Comparison of ENCODE assay signal across 8 cellular contexts in the genomic region with DNA sequence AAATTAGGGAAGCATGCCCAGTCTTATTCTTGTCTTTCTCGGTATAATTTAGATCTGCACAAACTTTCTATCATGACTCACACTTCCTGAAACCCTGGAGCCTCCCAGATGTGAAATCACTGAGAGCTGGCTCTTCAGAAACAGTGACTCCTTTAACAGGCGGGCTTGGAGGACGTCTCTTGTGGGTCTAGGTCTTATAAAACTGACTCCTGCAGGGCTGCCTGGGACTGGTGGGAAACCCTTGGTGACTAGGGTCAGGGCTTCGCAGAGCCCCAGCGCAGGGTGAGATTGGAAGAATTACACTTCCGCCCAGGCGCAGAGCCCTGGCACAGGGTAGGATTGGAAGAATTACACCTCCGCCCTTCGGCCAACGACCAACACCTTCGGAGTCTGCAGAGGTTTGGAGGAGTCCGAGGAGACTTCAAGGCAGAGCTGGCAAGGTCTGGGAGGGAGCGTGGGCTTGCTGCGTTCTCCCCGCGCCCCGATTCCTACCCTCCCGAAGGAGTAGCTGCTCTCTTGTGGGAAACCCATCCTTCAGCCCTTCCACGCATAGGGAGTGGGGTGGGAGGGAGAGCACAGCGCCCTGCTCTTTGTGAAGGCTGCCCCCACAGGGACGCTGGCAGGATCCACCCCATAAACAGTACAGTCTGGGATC. TPM values are rescaled to one million over a fixed set of nuclear protein-coding genes. Genes with fewer than 3 reads are reported as not detected.
DNase-seq lines count a peak whose midpoint lies in the region; ATAC-seq, FAIRE-seq and TF ChIP-seq lines count a peak whose summit lies in the region.

No MANE protein-coding gene starts in this region.

- H2AK5ac ChIP-seq in neuronal stem cell (ENCODE audit: low read depth, low read length), result peak overlapping the region; percentile 58

- no peak overlapping the region for H2BK15ac ChIP-seq in neuronal stem cell (ENCODE audit: low read length)

- no peak overlapping the region for H3K23ac ChIP-seq in neuronal stem cell (ENCODE audit: low read depth, low read length, poor library complexity)

- no peak overlapping the region for H3K14ac ChIP-seq in neuronal stem cell (ENCODE audit: low read length)

- H3K9ac ChIP-seq in neuronal stem cell (ENCODE audit: low read depth, low read length, poor library complexity), result no peak overlapping the region

- TF ChIP-seq CTCF in NB4 (IDR thresholded peaks at IDR 0.05; ENCODE audit: low read depth, low read length), result no peak
- no peak for TF ChIP-seq CTCF in bronchial epithelial cell (IDR thresholded peaks at IDR 0.05; ENCODE audit: insufficient read depth, low read length, severe bottlenecking)

- WGBS in neuronal stem cell (ENCODE audit: extremely low coverage in 2 of 2, insufficient read length in 2 of 2, insufficient replicate concordance in 1 of 2), 2 donors, result no CpG with 5 or more reads among the region's 21 CpGs

- no peak overlapping the region for H2BK120ac ChIP-seq in neuronal stem cell (ENCODE audit: low read depth, low read length)

- H3K36me3 ChIP-seq in bronchial epithelial cell (ENCODE audit: control insufficient read depth, insufficient read depth, low read length), result no peaks in the 10 kb centered on the region
- H3K36me3 ChIP-seq in neuronal stem cell (replicated peaks in 1 of 2; ENCODE audit: control insufficient read depth in 2 of 2, insufficient read depth in 2 of 2, low read length in 2 of 2), result no peaks in the 10 kb centered on the region

- no peak overlapping the region for H3K4me3 ChIP-seq in NB4 (ENCODE audit: low read depth, low read length)
- H3K4me3 ChIP-seq in bronchial epithelial cell (ENCODE audit: low read depth, low read length), result no peak overlapping the region
- no peak overlapping the region for H3K4me3 ChIP-seq in neuronal stem cell (ENCODE audit: low read length in 2 of 2)

- ATAC-seq in GM21723 (IDR thresholded peaks at IDR 0.05; ENCODE audit: unreplicated experiment) (no peak), GM18867 (IDR thresholded peaks at IDR 0.05; ENCODE audit: unreplicated experiment) (no peak), GM21825 (IDR thresholded peaks at IDR 0.05; ENCODE audit: unreplicated experiment) (no peak), GM21526 (IDR thresholded peaks at IDR 0.05; ENCODE audit: low FRiP score, unreplicated experiment) (no peak)

- no peak for TF ChIP-seq POLR2A in NB4 (IDR thresholded peaks at IDR 0.05; ENCODE audit: extremely low read depth, insufficient read length)

- H4K8ac ChIP-seq in neuronal stem cell (ENCODE audit: low read depth, low read length), result no peak overlapping the region

- no peak overlapping the region for H3K18ac ChIP-seq in neuronal stem cell (ENCODE audit: low read length)

- H4K91ac ChIP-seq in neuronal stem cell (ENCODE audit: low read depth, low read length, poor library complexity), result no peak overlapping the region

- peak overlapping the region; percentile 56 for H2AFZ ChIP-seq in neuronal stem cell (ENCODE audit: low read length)

- H3K27me3 ChIP-seq in bronchial epithelial cell (ENCODE audit: control insufficient read depth, insufficient read depth, low read length), result no peaks in the 10 kb centered on the region
- no peaks in the 10 kb centered on the region for H3K27me3 ChIP-seq in neuronal stem cell (ENCODE audit: control insufficient read depth in 3 of 3, insufficient read depth in 3 of 3, low read depth in 1 of 3, low read length in 3 of 3)

- no peaks in the 10 kb centered on the region for H3K4me1 ChIP-seq in neuronal stem cell (ENCODE audit: control insufficient read depth in 2 of 2, insufficient read depth in 1 of 2, low read depth in 1 of 2, low read length in 2 of 2)

- FAIRE-seq in bronchial epithelial cell (lab: Jason Lieb, UNC), result no peak

- DNase-seq in GM04503 (ENCODE audit: low read depth) (peak; percentile 47), NB4 (ENCODE audit: low read depth) (peak; percentile 78), bronchial epithelial cell (ENCODE audit: low read depth) (peak; percentile 73), neuronal stem cell (ENCODE audit: low spot score) (no peak)

- no peaks in the 10 kb centered on the region for H3K79me1 ChIP-seq in neuronal stem cell (ENCODE audit: low read depth, low read length)

- H3K27ac ChIP-seq in neuronal stem cell (replicated peaks; ENCODE audit: low read length), result no peak overlapping the region

- no peaks in the 10 kb centered on the region for H3K9me3 ChIP-seq in neuronal stem cell (replicated peaks in 1 of 2; ENCODE audit: control insufficient read depth in 2 of 2, insufficient read depth in 1 of 2, low read depth in 1 of 2, low read length in 2 of 2)

- no peak overlapping the region for H2BK12ac ChIP-seq in neuronal stem cell (ENCODE audit: low read length)

- no peak overlapping the region for H3K4ac ChIP-seq in neuronal stem cell (ENCODE audit: low read length)

- H3K4me2 ChIP-seq in neuronal stem cell (ENCODE audit: insufficient read depth, low read length, poor library complexity, severe bottlenecking), result no peak overlapping the region

- H2BK5ac ChIP-seq in neuronal stem cell (ENCODE audit: low read length), result no peak overlapping the region

RNA-seq across cellular contexts. Expression of gene MAP3K10, which starts 43.4 kb away (rescaled TPM):
- 5.0 and 7.9 TPM in 2 replicates for total RNA-seq in bronchial epithelial cell
- polyA plus RNA-seq in neuronal stem cell (2013, experiment 1 of 2), result 13.5 TPM
- polyA plus RNA-seq in neuronal stem cell (2013, experiment 2 of 2), result 13.6 TPM

RNA-seq across cellular contexts. Expression of gene ZNF780A, which starts 57.1 kb away (rescaled TPM):
- total RNA-seq in bronchial epithelial cell, result 9.7 and 14.0 TPM in 2 replicates
- polyA plus RNA-seq in neuronal stem cell (2013, experiment 1 of 2), result 10.7 TPM
- 11.4 TPM for polyA plus RNA-seq in neuronal stem cell (2013, experiment 2 of 2)
